23 cellular contexts compared by ENCODE assay signal in genomic region chr2:167653131-167653530, GRCh38.
"Had no signal": no experiment of that assay in that cellular context is flagged by ENCODE, and none has a peak within 500 bp of the region (broad histone marks: within the 10 kb centered on the region; RNA-seq: fewer than 3 reads in every experiment).

No MANE protein-coding gene starts in this region.

- H3K27me3 ChIP-seq: MG63, SJSA1 had no signal

- H3K9me3 ChIP-seq: MG63, SJSA1 had no signal

- H3K4me1 ChIP-seq: SJSA1 had no signal

- ATAC-seq: HepG2 had no signal

- H3K36me3 ChIP-seq: MG63, SJSA1 had no signal

- H3K27ac ChIP-seq: SJSA1, SK-N-MC had no signal

- H3K4me3 ChIP-seq: MG63, SJSA1, SK-N-MC had no signal

- DNase-seq: IMR-90, Karpas-422, KG1, MG63, NCI-H1092, NCI-H1105 treated with DMSO at 0.1 percent for 48 hours, NCI-H1417 treated with DMSO at 0.1 percent for 48 hours, NCI-H146, NCI-H187, NCI-H2029, NCI-H2081 treated with DMSO at 0.1 percent for 48 hours, NCI-H2171, NCI-H446, NCI-H510A, NCI-H524 treated with DMSO at 0.1 percent for 48 hours, NCI-H69, NCI-H774, Right ventricle myocardium superior, RPMI8226, SIG-M5 had no signal
